Comparison of ENCODE assay signal across 20 cellular contexts in the genomic region with DNA sequence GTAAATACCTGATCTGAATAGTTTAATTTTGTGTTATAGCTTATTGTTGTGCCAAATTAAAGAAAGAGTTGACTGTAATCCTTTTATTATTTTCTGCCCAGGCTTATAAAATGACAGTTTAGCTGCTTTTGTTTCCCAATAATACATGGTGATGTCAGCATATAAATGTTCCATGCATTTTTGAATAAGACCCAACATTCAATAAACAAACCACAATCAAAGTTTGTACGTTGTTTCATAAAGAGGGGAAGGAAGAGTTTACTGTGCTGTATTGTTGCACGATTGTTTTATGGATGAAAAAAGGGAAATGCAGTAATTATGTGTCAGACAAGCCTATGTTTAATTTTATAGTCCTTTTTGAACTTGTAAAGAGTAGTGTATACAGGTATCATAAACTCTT.
"Had no signal": no experiment of that assay in that cellular context is flagged by ENCODE, and none has a peak within 500 bp of the region (broad histone marks: within the 10 kb centered on the region; RNA-seq: fewer than 3 reads in every experiment).

No MANE protein-coding gene starts in this region.

- H3K36me3 Mint-ChIP-seq: activated naive CD4-positive, alpha-beta T cell treated with anti-CD3 and anti-CD28 coated beads, Interleukin-2, amount 50 U/mL, for 72 hours; mesothelial cell of epicardium; natural killer cell had no signal

- H3K4me3 Mint-ChIP-seq: activated T-cell treated with anti-CD3 and anti-CD28 coated beads, Interleukin-2, amount 50 U/mL, for 24 hours; activated T-helper 17 cell treated with anti-CD3 and anti-CD28 coated beads, Interleukin-2, amount 50 U/mL, for 72 hours; mesothelial cell of epicardium; natural killer cell; stimulated activated naive CD8-positive, alpha-beta T cell treated with anti-CD3 and anti-CD28 coated beads, Interleukin-15, Interleukin-2, amounts not matched to agents 100 ng/mL and 50 ng/mL, for 24 hours; T-helper 1 cell treated with Interleukin-12 subunit alpha and Interleukin-12 subunit beta and Interleukin-4 antibody, amounts not matched to agents 30 μg/mL and 1 μg/mL, for 36 hours; WTC11 had no signal

- H3K4me1 ChIP-seq: adrenal gland, body of pancreas, left lung, thyroid gland, upper lobe of right lung had no signal

- DNase-seq: activated T-cell treated with anti-CD3 and anti-CD28 coated beads, Interleukin-2, amount 50 U/mL, for 24 hours; adrenal gland; body of pancreas; dermis blood vessel endothelial cell; effector CD8-positive, alpha-beta T cell; left lung; mammary epithelial cell; natural killer cell; substantia nigra; T1000; thyroid gland; upper lobe of right lung had no signal

- H3K27me3 Mint-ChIP-seq: activated T-cell treated with anti-CD3 and anti-CD28 coated beads, Interleukin-2, amount 50 U/mL, for 24 hours; activated T-helper 17 cell treated with anti-CD3 and anti-CD28 coated beads, Interleukin-2, amount 50 U/mL, for 72 hours; progenitor cell of endocrine pancreas; stimulated activated naive CD8-positive, alpha-beta T cell treated with anti-CD3 and anti-CD28 coated beads, Interleukin-15, Interleukin-2, amounts not matched to agents 100 ng/mL and 50 ng/mL, for 24 hours had no signal

- H3K27me3 ChIP-seq: adrenal gland, body of pancreas, left lung, thyroid gland, upper lobe of right lung had no signal

- H3K4me3 ChIP-seq: adrenal gland, body of pancreas, left lung, thyroid gland, upper lobe of right lung had no signal

- ATAC-seq: activated naive CD4-positive, alpha-beta T cell treated with anti-CD3 and anti-CD28 coated beads, Interleukin-2, amount 50 U/mL, for 72 hours; activated T-helper 17 cell treated with anti-CD3 and anti-CD28 coated beads, Interleukin-2, amount 50 U/mL, for 72 hours; body of pancreas; esophagus mucosa; left lung; natural killer cell; upper lobe of right lung; WTC11 had no signal

- H3K27ac ChIP-seq: adrenal gland, body of pancreas, left lung, thyroid gland, upper lobe of right lung had no signal

- H3K27ac Mint-ChIP-seq: activated naive CD4-positive, alpha-beta T cell treated with anti-CD3 and anti-CD28 coated beads, Interleukin-2, amount 50 U/mL, for 72 hours; activated T-cell treated with anti-CD3 and anti-CD28 coated beads, Interleukin-2, amount 50 U/mL, for 24 hours; activated T-helper 17 cell treated with anti-CD3 and anti-CD28 coated beads, Interleukin-2, amount 50 U/mL, for 72 hours; mesothelial cell of epicardium; natural killer cell; progenitor cell of endocrine pancreas; stimulated activated naive CD8-positive, alpha-beta T cell treated with anti-CD3 and anti-CD28 coated beads, Interleukin-15, Interleukin-2, amounts not matched to agents 100 ng/mL and 50 ng/mL, for 24 hours; T-helper 1 cell treated with Interleukin-12 subunit alpha and Interleukin-12 subunit beta and Interleukin-4 antibody, amounts not matched to agents 30 μg/mL and 1 μg/mL, for 36 hours; WTC11 had no signal

- H3K36me3 ChIP-seq: adrenal gland, left lung, thyroid gland, upper lobe of right lung had no signal

- H3K9me3 Mint-ChIP-seq: activated naive CD4-positive, alpha-beta T cell treated with anti-CD3 and anti-CD28 coated beads, Interleukin-2, amount 50 U/mL, for 72 hours; activated T-cell treated with anti-CD3 and anti-CD28 coated beads, Interleukin-2, amount 50 U/mL, for 24 hours; mesothelial cell of epicardium; T-helper 1 cell treated with Interleukin-12 subunit alpha and Interleukin-12 subunit beta and Interleukin-4 antibody, amounts not matched to agents 30 μg/mL and 1 μg/mL, for 36 hours had no signal

- H3K9me3 ChIP-seq: adrenal gland, body of pancreas, left lung, thyroid gland, upper lobe of right lung had no signal

- H3K4me1 Mint-ChIP-seq: activated T-helper 17 cell treated with anti-CD3 and anti-CD28 coated beads, Interleukin-2, amount 50 U/mL, for 72 hours; natural killer cell; WTC11 had no signal
